In genomic region chr2:25673170-25674002, GRCh38 we compare ENCODE assay signal across 8 cellular contexts. TPM values are rescaled to one million over a fixed set of nuclear protein-coding genes. Genes with fewer than 3 reads are reported as not detected.
DNase-seq lines count a peak whose midpoint lies in the region; ATAC-seq lines count a peak whose summit lies in the region.

Gene DTNB, minus strand, starts transcription at chr2:25673577. Its CDS starts 20,917 bp downstream, at chr2:25652660.

- peak within 1 kb of the TSS; percentile 87 for H3K27ac ChIP-seq in layer of hippocampus (ENCODE audit: low read depth, low read length)

- peak; percentile 62 for DNase-seq in SIG-M5 treated with dmso at 0.1 percent for 504 hours (lab: John Stamatoyannopoulos, UW; ENCODE audit: unreplicated experiment)
- no peak for DNase-seq in SIG-M5 (lab: John Stamatoyannopoulos, UW)
- DNase-seq in NCI-H2196 (lab: John Stamatoyannopoulos, UW; ENCODE audit: unreplicated experiment), result peak; percentile 90
- peak; percentile 92 for DNase-seq in cerebellum (ENCODE audit: low spot score)
- DNase-seq in stimulated activated CD4-positive, alpha-beta T cell treated with anti-CD3 and anti-CD28 coated beads, Interleukin-1b, Interleukin-23, amount 100 ng/mL, for 24 hours (ENCODE audit: low read depth in 4 of 4, low spot score in 1 of 4), result peak in 3 of 4 experiments; percentile 56 to 68 (median 58)

- peak; percentile 44 for ATAC-seq in HG02938 (IDR thresholded peaks at IDR 0.05; ENCODE audit: unreplicated experiment)
- ATAC-seq in activated CD4-positive, CD25-positive, alpha-beta regulatory T cell treated with anti-CD3 and anti-CD28 coated beads, Interleukin-2, amount 50 U/mL, for 24 hours, result peak; percentile 72 to 79

- H3K27me3 ChIP-seq in layer of hippocampus (ENCODE audit: control insufficient read depth, insufficient read depth, low read length), result no peaks in the 10 kb centered on the region

RNA-seq across cellular contexts. Expression of gene DTNB, which starts in this region (rescaled TPM):
- total RNA-seq in cerebellum, result 39.9 TPM
